ENCODE assay signal across 3 cellular contexts in the genomic region with DNA sequence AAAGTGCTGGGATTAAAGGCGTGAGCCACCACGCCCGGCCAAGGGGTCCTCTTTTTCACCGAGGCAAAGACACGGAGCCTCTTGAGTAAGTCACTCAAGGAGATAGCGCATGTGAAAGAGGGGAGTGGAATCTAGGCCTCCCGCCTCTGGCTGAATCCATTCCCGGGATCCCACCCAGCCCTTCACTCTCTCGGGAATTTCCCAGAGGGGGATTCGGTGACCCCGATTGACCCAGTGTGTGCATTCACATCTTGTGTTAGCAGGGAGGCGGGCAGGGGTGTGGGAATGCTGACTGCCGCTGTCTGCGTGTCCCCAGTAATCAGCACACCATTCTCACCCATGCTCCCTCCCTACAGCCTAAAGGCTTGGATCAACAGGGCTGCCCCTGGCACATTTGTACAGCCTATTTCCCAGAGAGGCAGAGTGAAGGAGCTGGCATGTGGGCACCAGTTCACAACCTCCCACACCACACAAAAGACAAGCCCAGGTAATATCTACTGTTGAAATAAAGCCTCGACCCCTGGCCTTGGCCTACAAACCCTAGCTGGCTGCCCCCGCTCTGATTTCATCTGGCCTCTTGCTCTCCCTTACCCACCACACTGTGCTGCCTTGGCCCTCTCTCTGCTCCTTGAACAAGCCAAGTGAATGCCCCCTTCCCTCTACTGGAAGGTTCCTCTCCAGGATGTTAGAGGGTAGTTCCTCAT.
TF ChIP-seq lines count a peak whose summit lies in the region.

No MANE protein-coding gene starts in this region.

TF ChIP-seq in SK-N-SH, 30 proteins besides CTCF, POLR2A, EP300 and RAD21:
- no peak for TF ChIP-seq SMC3 (IDR thresholded peaks at IDR 0.05; ENCODE audit: low read depth, low read length)

TF ChIP-seq in SK-N-SH treated with all-trans-retinoic acid at 6 μM for 48 hours, 23 proteins besides CTCF, POLR2A, EP300 and RAD21:
- TF ChIP-seq ZFP3 (CRISPR knock-in tag; IDR thresholded peaks at IDR 0.05) (no peak), BACH2 (CRISPR knock-in tag; IDR thresholded peaks at IDR 0.05; ENCODE audit: borderline replicate concordance) (no peak), ZNF70 (CRISPR knock-in tag; IDR thresholded peaks at IDR 0.05) (no peak), CSDC2 (CRISPR knock-in tag; IDR thresholded peaks at IDR 0.05) (no peak), PPARA (CRISPR knock-in tag; IDR thresholded peaks at IDR 0.05; ENCODE audit: borderline replicate concordance) (no peak), ZNF565 (CRISPR knock-in tag; conservative IDR thresholded peaks at IDR 0.05; ENCODE audit: low read depth) (no peak), OSR1 (CRISPR knock-in tag; IDR thresholded peaks at IDR 0.05) (no peak), TCF4 (CRISPR knock-in tag; IDR thresholded peaks at IDR 0.05; ENCODE audit: borderline replicate concordance) (no peak)
- TF ChIP-seq, protein P1, sequence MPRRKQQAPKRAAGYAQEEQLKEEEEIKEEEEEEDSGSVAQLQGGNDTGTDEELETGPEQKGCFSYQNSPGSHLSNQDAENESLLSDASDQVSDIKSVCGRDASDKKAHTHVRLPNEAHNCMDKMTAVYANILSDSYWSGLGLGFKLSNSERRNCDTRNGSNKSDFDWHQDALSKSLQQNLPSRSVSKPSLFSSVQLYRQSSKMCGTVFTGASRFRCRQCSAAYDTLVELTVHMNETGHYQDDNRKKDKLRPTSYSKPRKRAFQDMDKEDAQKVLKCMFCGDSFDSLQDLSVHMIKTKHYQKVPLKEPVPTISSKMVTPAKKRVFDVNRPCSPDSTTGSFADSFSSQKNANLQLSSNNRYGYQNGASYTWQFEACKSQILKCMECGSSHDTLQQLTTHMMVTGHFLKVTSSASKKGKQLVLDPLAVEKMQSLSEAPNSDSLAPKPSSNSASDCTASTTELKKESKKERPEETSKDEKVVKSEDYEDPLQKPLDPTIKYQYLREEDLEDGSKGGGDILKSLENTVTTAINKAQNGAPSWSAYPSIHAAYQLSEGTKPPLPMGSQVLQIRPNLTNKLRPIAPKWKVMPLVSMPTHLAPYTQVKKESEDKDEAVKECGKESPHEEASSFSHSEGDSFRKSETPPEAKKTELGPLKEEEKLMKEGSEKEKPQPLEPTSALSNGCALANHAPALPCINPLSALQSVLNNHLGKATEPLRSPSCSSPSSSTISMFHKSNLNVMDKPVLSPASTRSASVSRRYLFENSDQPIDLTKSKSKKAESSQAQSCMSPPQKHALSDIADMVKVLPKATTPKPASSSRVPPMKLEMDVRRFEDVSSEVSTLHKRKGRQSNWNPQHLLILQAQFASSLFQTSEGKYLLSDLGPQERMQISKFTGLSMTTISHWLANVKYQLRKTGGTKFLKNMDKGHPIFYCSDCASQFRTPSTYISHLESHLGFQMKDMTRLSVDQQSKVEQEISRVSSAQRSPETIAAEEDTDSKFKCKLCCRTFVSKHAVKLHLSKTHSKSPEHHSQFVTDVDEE (CRISPR knock-in tag; IDR thresholded peaks at IDR 0.05) = no peak
- TF ChIP-seq, protein P2, sequence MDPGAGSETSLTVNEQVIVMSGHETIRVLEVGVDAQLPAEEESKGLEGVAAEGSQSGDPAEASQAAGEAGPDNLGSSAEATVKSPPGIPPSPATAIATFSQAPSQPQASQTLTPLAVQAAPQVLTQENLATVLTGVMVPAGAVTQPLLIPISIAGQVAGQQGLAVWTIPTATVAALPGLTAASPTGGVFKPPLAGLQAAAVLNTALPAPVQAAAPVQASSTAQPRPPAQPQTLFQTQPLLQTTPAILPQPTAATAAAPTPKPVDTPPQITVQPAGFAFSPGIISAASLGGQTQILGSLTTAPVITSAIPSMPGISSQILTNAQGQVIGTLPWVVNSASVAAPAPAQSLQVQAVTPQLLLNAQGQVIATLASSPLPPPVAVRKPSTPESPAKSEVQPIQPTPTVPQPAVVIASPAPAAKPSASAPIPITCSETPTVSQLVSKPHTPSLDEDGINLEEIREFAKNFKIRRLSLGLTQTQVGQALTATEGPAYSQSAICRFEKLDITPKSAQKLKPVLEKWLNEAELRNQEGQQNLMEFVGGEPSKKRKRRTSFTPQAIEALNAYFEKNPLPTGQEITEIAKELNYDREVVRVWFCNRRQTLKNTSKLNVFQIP (CRISPR knock-in tag; IDR thresholded peaks at IDR 0.05; ENCODE audit: borderline replicate concordance, low read depth) = no peak

TF ChIP-seq in endothelial cell of umbilical vein, 7 proteins besides CTCF, POLR2A, EP300 and RAD21:
- no peak for TF ChIP-seq POLR2AphosphoS5 (IDR thresholded peaks at IDR 0.05; ENCODE audit: insufficient read depth, low read depth, low read length)
- no peak for TF ChIP-seq EZH2 (IDR thresholded peaks at IDR 0.05; ENCODE audit: borderline replicate concordance, low read depth, low read length, severe bottlenecking)
- no peak for TF ChIP-seq MYC (IDR thresholded peaks at IDR 0.05; ENCODE audit: low read depth, low read length)
- no peak for TF ChIP-seq JUN (IDR thresholded peaks at IDR 0.05; ENCODE audit: borderline replicate concordance, insufficient read depth, insufficient read length, low read depth)
- no peak for TF ChIP-seq FOS (IDR thresholded peaks at IDR 0.05; ENCODE audit: borderline replicate concordance, insufficient read depth, low read length)
- TF ChIP-seq, protein P3, sequence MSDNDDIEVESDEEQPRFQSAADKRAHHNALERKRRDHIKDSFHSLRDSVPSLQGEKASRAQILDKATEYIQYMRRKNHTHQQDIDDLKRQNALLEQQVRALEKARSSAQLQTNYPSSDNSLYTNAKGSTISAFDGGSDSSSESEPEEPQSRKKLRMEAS (IDR thresholded peaks at IDR 0.05; ENCODE audit: insufficient read depth, insufficient read length) = no peak
- TF ChIP-seq GATA2 (IDR thresholded peaks at IDR 0.05; ENCODE audit: insufficient read depth, insufficient read length, low read depth, low read length) = no peak
